In genomic region chr4:180280076-180280475, GRCh38 we compare ENCODE assay signal across 20 cellular contexts.
A peak's percentile ranks its signal among the peaks of the same experiment; 100 is the strongest.
DNase-seq lines count a peak whose midpoint lies in the region; ATAC-seq and TF ChIP-seq lines count a peak whose summit lies in the region.
"Had no signal": no experiment of that assay in that cellular context is flagged by ENCODE, and none has a peak within 500 bp of the region (broad histone marks: within the 10 kb centered on the region; RNA-seq: fewer than 3 reads in every experiment).

No MANE protein-coding gene starts in this region.

- no peak overlapping the region for H3K4me3 ChIP-seq in BE2C (ENCODE audit: low read depth, low read length)
- H3K4me3 ChIP-seq: GM23248 had no signal

- no peaks in the 10 kb centered on the region for H3K9me3 ChIP-seq in BE2C

- no peaks in the 10 kb centered on the region for H3K36me3 Mint-ChIP-seq in chondrocyte (ENCODE audit: low read depth)
- H3K36me3 Mint-ChIP-seq: CD4-positive, alpha-beta memory T cell had no signal

- no peak for DNase-seq in NCI-H446 treated with DMSO at 0.1 percent for 48 hours (lab: John Stamatoyannopoulos, UW)
- no peak for DNase-seq in BE2C
- DNase-seq in chondrocyte (ENCODE audit: low spot score), result no peak
- no peak for DNase-seq in NCI-H226
- DNase-seq: CD4-positive, alpha-beta memory T cell; GM23248; hippocampal formation; NCI-H187; NCI-H510A; SHP77 treated with DMSO at 0.1 percent for 48 hours; stimulated activated CD4-positive, alpha-beta T cell treated with anti-CD3 and anti-CD28 coated beads, Interleukin-15, amount 100 ng/mL, for 24 hours; stimulated activated naive CD8-positive, alpha-beta T cell treated with anti-CD3 and anti-CD28 coated beads, Interleukin-15, amount 100 ng/mL, for 72 hours; T-helper 17 cell had no signal

- TF ChIP-seq CTCF in BE2C (IDR thresholded peaks at IDR 0.05; ENCODE audit: low read depth, low read length) (no peak), chondrocyte (IDR thresholded peaks at IDR 0.05) (no peak)

- ATAC-seq in GM18499 (IDR thresholded peaks at IDR 0.05; ENCODE audit: insufficient read depth, unreplicated experiment) (peak; percentile 65), GM19463 (IDR thresholded peaks at IDR 0.05; ENCODE audit: unreplicated experiment) (peak; percentile 86), HG02973 (IDR thresholded peaks at IDR 0.05; ENCODE audit: unreplicated experiment) (peak; percentile 95), HG03460 (IDR thresholded peaks at IDR 0.05; ENCODE audit: unreplicated experiment) (peak; percentile 74)
- ATAC-seq: activated T-helper 17 cell treated with anti-CD3 and anti-CD28 coated beads, Interleukin-2, amount 50 U/mL, for 72 hours; stimulated activated naive CD8-positive, alpha-beta T cell treated with anti-CD3 and anti-CD28 coated beads, Interleukin-15, amount 100 ng/mL, for 72 hours; T-helper 17 cell had no signal

- H3K4me1 ChIP-seq in BE2C, result peaks cover 7% of the 10 kb centered on the region

- H3K36me3 ChIP-seq in BE2C, result no peaks in the 10 kb centered on the region

- no peaks in the 10 kb centered on the region for H3K4me1 Mint-ChIP-seq in chondrocyte (ENCODE audit: low read depth)
- H3K4me1 Mint-ChIP-seq: activated T-helper 17 cell treated with anti-CD3 and anti-CD28 coated beads, Interleukin-2, amount 50 U/mL, for 72 hours; CD4-positive, alpha-beta memory T cell; central memory CD8-positive, alpha-beta T cell; stimulated activated naive CD8-positive, alpha-beta T cell treated with anti-CD3 and anti-CD28 coated beads, Interleukin-15, amount 100 ng/mL, for 72 hours; T-helper 17 cell had no signal

- no peaks in the 10 kb centered on the region for H3K27me3 Mint-ChIP-seq in chondrocyte (ENCODE audit: low read depth)
- H3K27me3 Mint-ChIP-seq: activated T-helper 17 cell treated with anti-CD3 and anti-CD28 coated beads, Interleukin-2, amount 50 U/mL, for 72 hours; CD4-positive, alpha-beta memory T cell; central memory CD8-positive, alpha-beta T cell; stimulated activated naive CD8-positive, alpha-beta T cell treated with anti-CD3 and anti-CD28 coated beads, Interleukin-15, amount 100 ng/mL, for 72 hours; T-helper 17 cell had no signal

- H3K4me3 Mint-ChIP-seq in chondrocyte (ENCODE audit: unreplicated experiment), result no peak overlapping the region
- H3K4me3 Mint-ChIP-seq: activated T-helper 17 cell treated with anti-CD3 and anti-CD28 coated beads, Interleukin-2, amount 50 U/mL, for 72 hours; CD4-positive, alpha-beta memory T cell; central memory CD8-positive, alpha-beta T cell; neural crest cell; stimulated activated naive CD8-positive, alpha-beta T cell treated with anti-CD3 and anti-CD28 coated beads, Interleukin-15, amount 100 ng/mL, for 72 hours; T-helper 17 cell had no signal

- H3K27ac Mint-ChIP-seq in chondrocyte (ENCODE audit: unreplicated experiment), result no peak overlapping the region
- H3K27ac Mint-ChIP-seq: activated T-helper 17 cell treated with anti-CD3 and anti-CD28 coated beads, Interleukin-2, amount 50 U/mL, for 72 hours; CD4-positive, alpha-beta memory T cell; stimulated activated naive CD8-positive, alpha-beta T cell treated with anti-CD3 and anti-CD28 coated beads, Interleukin-15, amount 100 ng/mL, for 72 hours; T-helper 17 cell had no signal

- no peaks in the 10 kb centered on the region for H3K27me3 ChIP-seq in BE2C

- no peaks in the 10 kb centered on the region for H3K9me3 Mint-ChIP-seq in chondrocyte (ENCODE audit: low read depth)
- H3K9me3 Mint-ChIP-seq: neural crest cell; stimulated activated naive CD8-positive, alpha-beta T cell treated with anti-CD3 and anti-CD28 coated beads, Interleukin-15, amount 100 ng/mL, for 72 hours had no signal
